In the genomic region with DNA sequence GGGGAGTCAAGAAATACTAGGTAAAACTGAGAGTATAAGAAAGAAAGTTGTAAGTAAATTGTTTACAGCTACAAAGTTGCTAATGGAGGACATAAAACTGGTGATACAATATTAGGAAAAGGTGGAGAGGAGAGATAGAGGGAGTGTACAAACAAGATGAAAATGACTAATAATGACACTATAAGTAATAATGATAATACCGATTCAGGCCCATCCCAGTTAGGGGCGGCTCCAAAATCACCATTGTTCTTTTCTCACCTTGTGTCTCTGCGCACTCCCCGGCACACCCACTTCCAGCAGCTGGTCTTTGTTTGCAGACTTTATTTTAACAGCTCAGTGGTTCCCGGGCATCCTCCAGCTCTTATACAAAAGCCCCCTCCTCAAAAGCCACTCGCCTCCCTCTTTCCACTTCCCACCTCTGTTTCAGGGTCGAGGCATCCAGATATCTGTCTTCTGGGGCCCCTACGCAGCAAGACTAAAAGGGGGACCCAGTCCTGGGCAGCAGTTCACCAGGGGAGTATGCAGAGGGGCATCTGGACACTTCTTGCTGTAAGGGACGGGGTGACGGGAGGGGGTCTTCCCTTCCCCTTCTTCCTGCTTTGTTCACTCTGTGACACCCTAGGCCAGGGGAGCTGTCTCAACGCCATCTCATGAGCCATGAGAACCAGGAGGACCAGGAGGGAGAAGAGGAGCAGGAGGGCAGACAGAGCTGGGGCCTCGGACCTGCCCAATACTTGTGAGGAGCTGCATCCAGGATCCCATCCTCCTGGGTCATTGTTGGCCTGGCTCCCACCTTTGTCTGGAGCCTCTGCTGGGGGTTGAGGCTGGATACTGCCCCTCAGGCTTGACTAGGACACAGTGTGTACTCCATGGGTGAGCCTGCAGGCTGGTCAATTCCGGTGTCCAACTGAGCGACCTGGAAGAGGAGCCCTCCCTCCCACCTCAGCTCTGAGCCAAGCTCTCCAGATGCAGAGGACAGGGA, we compare ENCODE assay signal across 7 cellular contexts. TPM values are rescaled to one million over a fixed set of nuclear protein-coding genes. Genes with fewer than 3 reads are reported as not detected.
DNase-seq lines count a peak whose midpoint lies in the region; ATAC-seq and TF ChIP-seq lines count a peak whose summit lies in the region.

No MANE protein-coding gene starts in this region.

- no peak overlapping the region for H3K23ac ChIP-seq in H9 (ENCODE audit: insufficient read length, low read depth, low read length)

- no peak for ATAC-seq in activated CD8-positive, alpha-beta T cell treated with anti-CD3 and anti-CD28 coated beads, Interleukin-2, amount 10 ng/mL, durations not matched to agents 7 days and 5 days
- ATAC-seq in HG03342 (IDR thresholded peaks at IDR 0.05; ENCODE audit: unreplicated experiment) (no peak), GM21367 (IDR thresholded peaks at IDR 0.05; ENCODE audit: unreplicated experiment) (no peak)

- H3K4me3 Mint-ChIP-seq in H9, result no peak overlapping the region
- H3K4me3 Mint-ChIP-seq in activated CD8-positive, alpha-beta T cell treated with anti-CD3 and anti-CD28 coated beads, Interleukin-2, amount 10 ng/mL, durations not matched to agents 7 days and 5 days, result peak overlapping the region; percentile 89

- H3K4me1 ChIP-seq in H9 (ENCODE audit: insufficient read depth, low read length) (no peaks in the 10 kb centered on the region), fibroblast of lung (ENCODE audit: control insufficient read depth, extremely low read depth, insufficient read depth, low read length) (peaks cover 10% of the 10 kb centered on the region)

- H3K18ac ChIP-seq in H9 (ENCODE audit: insufficient read length, low read depth, low read length), result no peak overlapping the region

- H4K91ac ChIP-seq in H9 (ENCODE audit: insufficient read length, low read depth, low read length), result no peak overlapping the region

- H4K5ac ChIP-seq in H9 (ENCODE audit: insufficient read length, low read depth, low read length), result no peak overlapping the region

- H2BK5ac ChIP-seq in H9 (ENCODE audit: insufficient read length, low read length), result no peak overlapping the region

- H3K4me3 ChIP-seq in fibroblast of lung (replicated peaks in 1 of 4; ENCODE audit: control extremely low read depth in 1 of 4, insufficient read depth in 1 of 4, low read depth in 3 of 4, low read length in 4 of 4), result peak overlapping the region in 1 of 4 experiments; percentile 92
- peak overlapping the region in 1 of 7 experiments; percentile 68 for H3K4me3 ChIP-seq in skin epidermis

- H2BK12ac ChIP-seq in H9 (ENCODE audit: insufficient read length, low read depth, low read length), result no peak overlapping the region

- H3K9me3 Mint-ChIP-seq in H9, result no peaks in the 10 kb centered on the region; a peak in 2 of 5 replicates
- H3K9me3 Mint-ChIP-seq in activated CD8-positive, alpha-beta T cell treated with anti-CD3 and anti-CD28 coated beads, Interleukin-2, amount 10 ng/mL, durations not matched to agents 7 days and 5 days (ENCODE audit: insufficient read depth), result peaks cover 10% of the 10 kb centered on the region

- H2BK20ac ChIP-seq in H9 (ENCODE audit: low read depth, low read length, poor library complexity, severe bottlenecking), result no peak overlapping the region

- peaks cover 9% of the 10 kb centered on the region for H3K23me2 ChIP-seq in H9 (ENCODE audit: insufficient read length, low read depth, low read length, poor library complexity, severe bottlenecking)

- H3K9me3 ChIP-seq in H9 (ENCODE audit: control insufficient read depth, low read depth, low read length), result no peaks in the 10 kb centered on the region
- no peaks in the 10 kb centered on the region for H3K9me3 ChIP-seq in fibroblast of lung (ENCODE audit: control insufficient read depth, insufficient read depth, low read depth, low read length)

- no peak overlapping the region for H3K56ac ChIP-seq in H9 (ENCODE audit: insufficient read length, low read depth, low read length)

- no peaks in the 10 kb centered on the region for H3K79me1 ChIP-seq in H9 (ENCODE audit: insufficient read depth, low read depth, low read length, poor library complexity, severe bottlenecking)

- H3K4me2 ChIP-seq in H9 (ENCODE audit: insufficient read depth, insufficient read length, low read length) (no peak overlapping the region), fibroblast of lung (ENCODE audit: extremely low read depth, insufficient read depth, low read length) (peak overlapping the region; percentile 92)

- no peak overlapping the region for H3K27ac ChIP-seq in H9 (ENCODE audit: insufficient read length, low read depth, low read length)
- H3K27ac ChIP-seq in fibroblast of lung (ENCODE audit: insufficient read depth, low read length), result no peak overlapping the region
- H3K27ac ChIP-seq in skin epidermis, result peak overlapping the region in 11 of 21 experiments; percentile 2 to 98 (median 91)

- no CpG with 5 or more reads among the region's 14 CpGs for WGBS in H9 (ENCODE audit: extremely low coverage, insufficient read length, low lambda C conversion rate)

- H3K36me3 Mint-ChIP-seq in H9 (ENCODE audit: insufficient read depth in 1 of 3, low read depth in 3 of 3), result peaks cover 10 to 33% (median 25%) of the 10 kb centered on the region in 3 experiments
- H3K36me3 Mint-ChIP-seq in activated CD8-positive, alpha-beta T cell treated with anti-CD3 and anti-CD28 coated beads, Interleukin-2, amount 10 ng/mL, durations not matched to agents 7 days and 5 days (ENCODE audit: low read depth), result peaks cover 65% of the 10 kb centered on the region

- H4K20me1 ChIP-seq in H9 (ENCODE audit: control insufficient read depth, insufficient read depth, insufficient read length) (no peaks in the 10 kb centered on the region), fibroblast of lung (ENCODE audit: control insufficient read depth, extremely low read depth, insufficient read depth, low read length) (no peaks in the 10 kb centered on the region)

- H3K27me3 Mint-ChIP-seq in H9 (ENCODE audit: low read depth), result no peaks in the 10 kb centered on the region
- H3K27me3 Mint-ChIP-seq in activated CD8-positive, alpha-beta T cell treated with anti-CD3 and anti-CD28 coated beads, Interleukin-2, amount 10 ng/mL, durations not matched to agents 7 days and 5 days (ENCODE audit: low read depth), result no peaks in the 10 kb centered on the region

- no peak overlapping the region for H2BK120ac ChIP-seq in H9 (ENCODE audit: low read depth, low read length, poor library complexity, severe bottlenecking)

- no peak overlapping the region for H2AK5ac ChIP-seq in H9 (ENCODE audit: insufficient read length, low read length)

- no peak overlapping the region for H4K8ac ChIP-seq in H9 (replicated peaks; ENCODE audit: insufficient read length, low read depth, low read length)

- H3K27me3 ChIP-seq in H9 (ENCODE audit: insufficient read depth, low read length) (no peaks in the 10 kb centered on the region), fibroblast of lung (ENCODE audit: control insufficient read depth, insufficient read depth, low read length) (no peaks in the 10 kb centered on the region)

- TF ChIP-seq CTCF in H9 (conservative IDR thresholded peaks at IDR 0.05), result no peak
- TF ChIP-seq CTCF in fibroblast of lung (conservative IDR thresholded peaks at IDR 0.05 in 1 of 2, IDR thresholded peaks at IDR 0.05 in 1 of 2; ENCODE audit: low read depth in 1 of 2, low read length in 2 of 2), result no peak

- H2AFZ ChIP-seq in H9 (ENCODE audit: low read length), result no peak overlapping the region
- no peak overlapping the region for H2AFZ ChIP-seq in fibroblast of lung (ENCODE audit: low read length)

- no peaks in the 10 kb centered on the region; the same call in 1 of the 2 replicates for H3K79me2 ChIP-seq in H9 (ENCODE audit: insufficient read depth, low read length)
- peaks cover 35% of the 10 kb centered on the region for H3K79me2 ChIP-seq in fibroblast of lung (ENCODE audit: control insufficient read depth, insufficient read depth, low read length)

- peaks cover 4% of the 10 kb centered on the region for H3K36me3 ChIP-seq in fibroblast of lung (ENCODE audit: control insufficient read depth, insufficient read depth, low read length)

- DNase-seq in H9, result peak; percentile 16
- no peak for DNase-seq in activated CD8-positive, alpha-beta T cell treated with anti-CD3 and anti-CD28 coated beads, Interleukin-2, amount 10 ng/mL, durations not matched to agents 7 days and 5 days
- DNase-seq in fibroblast of lung (ENCODE audit: low read depth in 2 of 2), result no peak
- no peak for DNase-seq in UCSD-AML1 (lab: John Stamatoyannopoulos, UW; ENCODE audit: unreplicated experiment)

- peak overlapping the region in 1 of 3 experiments; percentile 91; a peak in 2 of 7 replicates for H3K27ac Mint-ChIP-seq in H9
- peak overlapping the region; percentile 92 for H3K27ac Mint-ChIP-seq in activated CD8-positive, alpha-beta T cell treated with anti-CD3 and anti-CD28 coated beads, Interleukin-2, amount 10 ng/mL, durations not matched to agents 7 days and 5 days

- no peak overlapping the region for H2BK15ac ChIP-seq in H9 (ENCODE audit: low read depth, low read length)

- POLR2A ChIA-PET in activated CD8-positive, alpha-beta T cell treated with anti-CD3 and anti-CD28 coated beads, Interleukin-2, amount 10 ng/mL, durations not matched to agents 7 days and 5 days (lab: Charles Lee), result interaction anchor here (0.9 kb wide), 1 partner anchor 76 kb away, joined by 3 read pairs; the partner anchor contains the start of gene APOL3

- no peak overlapping the region for H3T11ph ChIP-seq in H9 (ENCODE audit: low read length)

- CTCF ChIA-PET in activated CD8-positive, alpha-beta T cell treated with anti-CD3 and anti-CD28 coated beads, Interleukin-2, amount 10 ng/mL, durations not matched to agents 7 days and 5 days (lab: Charles Lee), result interaction anchor here (0.9 to 6.1 kb wide), 10 partner anchors 8 to 250 kb away, joined by 3 to 90 read pairs (median 4); partner anchors contain the start of gene APOL1

- no peak overlapping the region for H3K4ac ChIP-seq in H9 (ENCODE audit: low read depth, low read length)

- H3K9ac ChIP-seq in H9 (ENCODE audit: extremely low read depth, insufficient read length, low read length) (no peak overlapping the region), fibroblast of lung (ENCODE audit: insufficient read depth, low read length) (no peak overlapping the region)

- H3K14ac ChIP-seq in H9 (ENCODE audit: insufficient read depth, low read length), result no peak overlapping the region

- peaks cover 30 to 31% of the 10 kb centered on the region in 2 experiments for H3K4me1 Mint-ChIP-seq in H9
- H3K4me1 Mint-ChIP-seq in activated CD8-positive, alpha-beta T cell treated with anti-CD3 and anti-CD28 coated beads, Interleukin-2, amount 10 ng/mL, durations not matched to agents 7 days and 5 days (ENCODE audit: low read depth), result peaks cover 63% of the 10 kb centered on the region

RNA-seq across cellular contexts. Expression of gene APOL2, which starts 2.7 kb away (rescaled TPM):
- total RNA-seq in H9 (2021), result 15.6 and 18.1 TPM in 2 replicates
- total RNA-seq in activated CD8-positive, alpha-beta T cell treated with anti-CD3 and anti-CD28 coated beads, Interleukin-2, amount 10 ng/mL, durations not matched to agents 7 days and 5 days, result 10 to 100 TPM; 62.4 TPM
- 36.2 and 49.5 TPM in 2 replicates for total RNA-seq in fibroblast of lung
- polyA plus RNA-seq in fibroblast of lung, result 29.2 and 38.0 TPM in 2 replicates
- polyA plus RNA-seq in fibroblast of lung (2012), result 46.6 and 55.0 TPM in 2 replicates
- polyA minus RNA-seq in fibroblast of lung (ENCODE audit: low replicate concordance), result 79.7 and 104 TPM in 2 replicates

RNA-seq across cellular contexts. Expression of gene APOL1, which starts 16.3 kb away (rescaled TPM):
- total RNA-seq in H9 (2021) (0.13 TPM in 1 of 2 replicates, not detected in the other), fibroblast of lung (44.2 and 80.3 TPM in 2 replicates)
- 10 to 100 TPM; 37.4 to 38.2 TPM for total RNA-seq in activated CD8-positive, alpha-beta T cell treated with anti-CD3 and anti-CD28 coated beads, Interleukin-2, amount 10 ng/mL, durations not matched to agents 7 days and 5 days
- 24.6 and 40.0 TPM in 2 replicates for polyA plus RNA-seq in fibroblast of lung
- polyA plus RNA-seq in fibroblast of lung (2012), result 44.0 and 77.4 TPM in 2 replicates
- 34.3 and 72.8 TPM in 2 replicates for polyA minus RNA-seq in fibroblast of lung (ENCODE audit: low replicate concordance)

RNA-seq across cellular contexts. Expression of gene APOL4, which starts 35.0 kb away (rescaled TPM):
- total RNA-seq in H9 (2021) (not detected in 2 replicates), fibroblast of lung (2.0 and 2.1 TPM in 2 replicates)
- total RNA-seq in activated CD8-positive, alpha-beta T cell treated with anti-CD3 and anti-CD28 coated beads, Interleukin-2, amount 10 ng/mL, durations not matched to agents 7 days and 5 days, result 1 to 10 TPM; 6.9 to 8.5 TPM
- 0.31 and 0.69 TPM in 2 replicates for polyA plus RNA-seq in fibroblast of lung
- polyA plus RNA-seq in fibroblast of lung (2012), result 0.49 and 0.75 TPM in 2 replicates
- 0.19 TPM in 1 of 2 replicates, not detected in the other for polyA minus RNA-seq in fibroblast of lung (ENCODE audit: low replicate concordance)

Comparison
In these comparisons a context has a peak if more than half of its experiments do, and no peak if none do; other contexts are left out.
1. H3K27ac ChIP-seq: peak in skin epidermis (11 of 21); none in H9 (single experiment) and fibroblast of lung (single experiment).
2. RNA of gene APOL1, which starts 16.3 kb away (total RNA-seq): 44.2 to 80.3 TPM in fibroblast of lung and 37.4 to 38.2 TPM in activated CD8-positive, alpha-beta T cell treated with anti-CD3 and anti-CD28 coated beads, Interleukin-2, amount 10 ng/mL, durations not matched to agents 7 days and 5 days; 0.13 TPM in H9; every median in the first group is over 10 times any median in the second.